Comparison of ENCODE assay signal across 3 cellular contexts in the genomic region with DNA sequence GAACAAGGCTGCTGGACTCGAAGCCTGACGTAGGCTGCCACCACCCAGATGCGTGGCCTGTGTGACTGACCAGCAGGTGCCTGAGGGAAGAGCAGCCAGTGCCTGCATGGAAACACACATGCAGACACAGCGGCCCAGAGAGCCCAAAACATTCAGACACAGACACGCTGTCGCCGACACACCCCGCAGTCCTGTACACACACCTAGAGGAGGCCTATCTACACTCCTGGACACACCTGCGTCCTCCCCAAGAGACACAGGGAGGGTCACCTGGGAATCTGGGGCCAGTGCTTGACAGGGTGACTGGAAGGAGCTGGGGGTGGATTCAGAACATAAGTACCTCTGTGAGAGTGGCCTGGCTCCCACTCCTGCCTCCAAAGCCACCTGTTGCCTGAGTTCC.
TF ChIP-seq lines count a peak whose summit lies in the region.

No MANE protein-coding gene starts in this region.

TF ChIP-seq in SK-N-SH, 30 proteins besides CTCF, POLR2A, EP300 and RAD21:
- TF ChIP-seq SIN3A (IDR thresholded peaks at IDR 0.05; ENCODE audit: borderline replicate concordance, low read depth, low read length) (no peak), TCF12 (IDR thresholded peaks at IDR 0.05) (no peak), GABPA (IDR thresholded peaks at IDR 0.05; ENCODE audit: low read depth) (no peak), RFX5 (IDR thresholded peaks at IDR 0.05; ENCODE audit: low read length) (no peak), GATA2 (CRISPR knock-in tag; IDR thresholded peaks at IDR 0.05) (no peak), CHD2 (IDR thresholded peaks at IDR 0.05; ENCODE audit: low read length, partially characterized antibody) (no peak), TAF1 (IDR thresholded peaks at IDR 0.05; ENCODE audit: borderline replicate concordance, low read depth, low read length) (no peak), EZH2phosphoT487 (IDR thresholded peaks at IDR 0.05; ENCODE audit: borderline replicate concordance, low read depth) (no peak)

TF ChIP-seq in SK-N-SH treated with all-trans-retinoic acid at 6 μM for 48 hours, 23 proteins besides CTCF, POLR2A, EP300 and RAD21:
- TF ChIP-seq TSHZ2 (CRISPR knock-in tag; IDR thresholded peaks at IDR 0.05) (no peak), PPARA (CRISPR knock-in tag; IDR thresholded peaks at IDR 0.05; ENCODE audit: borderline replicate concordance) (no peak), BACH2 (CRISPR knock-in tag; IDR thresholded peaks at IDR 0.05; ENCODE audit: borderline replicate concordance) (no peak), CSRNP3 (CRISPR knock-in tag; IDR thresholded peaks at IDR 0.05) (no peak), OSR1 (CRISPR knock-in tag; IDR thresholded peaks at IDR 0.05) (no peak), SNAI2 (CRISPR knock-in tag; IDR thresholded peaks at IDR 0.05) (no peak), ZNF8 (CRISPR knock-in tag; IDR thresholded peaks at IDR 0.05) (no peak), TOX (CRISPR knock-in tag; IDR thresholded peaks at IDR 0.05; ENCODE audit: borderline replicate concordance) (no peak), ZNF70 (CRISPR knock-in tag; IDR thresholded peaks at IDR 0.05) (no peak)

TF ChIP-seq in H1, 55 proteins besides CTCF, POLR2A, EP300 and RAD21:
- TF ChIP-seq BRCA1 (IDR thresholded peaks at IDR 0.05; ENCODE audit: low read depth, low read length) (no peak), EGR1 (IDR thresholded peaks at IDR 0.05; ENCODE audit: borderline replicate concordance, low read depth, low read length) (no peak), ATF3 (IDR thresholded peaks at IDR 0.05; ENCODE audit: insufficient read depth, low read depth, low read length) (no peak), HDAC2 (IDR thresholded peaks at IDR 0.05; ENCODE audit: borderline replicate concordance in 1 of 2, low read depth in 2 of 2, low read length in 2 of 2) (no peak), CREB1 (IDR thresholded peaks at IDR 0.05) (no peak)
TF ChIP-seq in H1: peak in this region for 0.
